8 cellular contexts compared by ENCODE assay signal in genomic region chr11:132312616-132313210, GRCh38.
A peak's percentile ranks its signal among the peaks of the same experiment; 100 is the strongest.
DNase-seq lines count a peak whose midpoint lies in the region; ATAC-seq and TF ChIP-seq lines count a peak whose summit lies in the region.

No MANE protein-coding gene starts in this region.

- no peak overlapping the region for H3K27ac Mint-ChIP-seq in mesothelial cell of epicardium
- no peak overlapping the region for H3K27ac Mint-ChIP-seq in T-helper 2 cell treated with Interferon-gamma antibody and Interleukin-4, amounts not matched to agents 5 μg/mL and 100 μg/mL, for 36 hours

- no peaks in the 10 kb centered on the region for H3K36me3 Mint-ChIP-seq in mesothelial cell of epicardium
- no peaks in the 10 kb centered on the region for H3K36me3 Mint-ChIP-seq in T-helper 2 cell treated with Interferon-gamma antibody and Interleukin-4, amounts not matched to agents 5 μg/mL and 100 μg/mL, for 36 hours (ENCODE audit: low read depth)

- peak; percentile 37 for DNase-seq in NCI-H345 (lab: John Stamatoyannopoulos, UW)
- no peak for DNase-seq in NCI-H345 treated with DMSO at 0.1 percent for 48 hours (lab: John Stamatoyannopoulos, UW; ENCODE audit: unreplicated experiment)
- DNase-seq in NCI-H1092 treated with DMSO at 0.1 percent for 48 hours (lab: John Stamatoyannopoulos, UW) = peak; percentile 62
- peak; percentile 40 for DNase-seq in cerebellar cortex (ENCODE audit: low spot score)
- DNase-seq in mesothelial cell of epicardium (ENCODE audit: low spot score in 2 of 2, unreplicated experiment in 2 of 2) = no peak
- no peak for DNase-seq in SKM-1 treated with dmso at 0.1 percent for 144 hours (lab: John Stamatoyannopoulos, UW; ENCODE audit: unreplicated experiment)
- no peak for DNase-seq in T-helper 2 cell treated with Interferon-gamma antibody and Interleukin-4, amounts not matched to agents 5 μg/mL and 100 μg/mL, for 36 hours (ENCODE audit: low spot score)

- H3K9me3 Mint-ChIP-seq in mesothelial cell of epicardium = no peaks in the 10 kb centered on the region
- H3K9me3 Mint-ChIP-seq in T-helper 2 cell treated with Interferon-gamma antibody and Interleukin-4, amounts not matched to agents 5 μg/mL and 100 μg/mL, for 36 hours = peaks cover 2% of the 10 kb centered on the region

- TF ChIP-seq CTCF in mesothelial cell of epicardium (IDR thresholded peaks at IDR 0.05; ENCODE audit: unreplicated experiment) = peak; percentile 48

- H3K4me1 Mint-ChIP-seq in mesothelial cell of epicardium = no peaks in the 10 kb centered on the region
- H3K4me1 Mint-ChIP-seq in T-helper 2 cell treated with Interferon-gamma antibody and Interleukin-4, amounts not matched to agents 5 μg/mL and 100 μg/mL, for 36 hours (ENCODE audit: low read depth) = no peaks in the 10 kb centered on the region

- peaks cover 35% of the 10 kb centered on the region for H3K27me3 Mint-ChIP-seq in mesothelial cell of epicardium (ENCODE audit: low read depth)
- no peaks in the 10 kb centered on the region for H3K27me3 Mint-ChIP-seq in T-helper 2 cell treated with Interferon-gamma antibody and Interleukin-4, amounts not matched to agents 5 μg/mL and 100 μg/mL, for 36 hours (ENCODE audit: low read depth)

- ATAC-seq in HG03196 (IDR thresholded peaks at IDR 0.05; ENCODE audit: unreplicated experiment) = no peak

- no peak overlapping the region for H3K4me3 Mint-ChIP-seq in mesothelial cell of epicardium
- no peak overlapping the region for H3K4me3 Mint-ChIP-seq in T-helper 2 cell treated with Interferon-gamma antibody and Interleukin-4, amounts not matched to agents 5 μg/mL and 100 μg/mL, for 36 hours

Comparison
In these comparisons a context has a peak if more than half of its experiments do, and no peak if none do; other contexts are left out.
1. DNase-seq: peak in NCI-H345 (single experiment), NCI-H1092 treated with DMSO at 0.1 percent for 48 hours (single experiment) and cerebellar cortex (single experiment); none in NCI-H345 treated with DMSO at 0.1 percent for 48 hours (single experiment), mesothelial cell of epicardium (0 of 2), SKM-1 treated with dmso at 0.1 percent for 144 hours (single experiment) and T-helper 2 cell treated with Interferon-gamma antibody and Interleukin-4, amounts not matched to agents 5 μg/mL and 100 μg/mL, for 36 hours (single experiment).